ENCODE assay signal across 10 cellular contexts in the genomic region with DNA sequence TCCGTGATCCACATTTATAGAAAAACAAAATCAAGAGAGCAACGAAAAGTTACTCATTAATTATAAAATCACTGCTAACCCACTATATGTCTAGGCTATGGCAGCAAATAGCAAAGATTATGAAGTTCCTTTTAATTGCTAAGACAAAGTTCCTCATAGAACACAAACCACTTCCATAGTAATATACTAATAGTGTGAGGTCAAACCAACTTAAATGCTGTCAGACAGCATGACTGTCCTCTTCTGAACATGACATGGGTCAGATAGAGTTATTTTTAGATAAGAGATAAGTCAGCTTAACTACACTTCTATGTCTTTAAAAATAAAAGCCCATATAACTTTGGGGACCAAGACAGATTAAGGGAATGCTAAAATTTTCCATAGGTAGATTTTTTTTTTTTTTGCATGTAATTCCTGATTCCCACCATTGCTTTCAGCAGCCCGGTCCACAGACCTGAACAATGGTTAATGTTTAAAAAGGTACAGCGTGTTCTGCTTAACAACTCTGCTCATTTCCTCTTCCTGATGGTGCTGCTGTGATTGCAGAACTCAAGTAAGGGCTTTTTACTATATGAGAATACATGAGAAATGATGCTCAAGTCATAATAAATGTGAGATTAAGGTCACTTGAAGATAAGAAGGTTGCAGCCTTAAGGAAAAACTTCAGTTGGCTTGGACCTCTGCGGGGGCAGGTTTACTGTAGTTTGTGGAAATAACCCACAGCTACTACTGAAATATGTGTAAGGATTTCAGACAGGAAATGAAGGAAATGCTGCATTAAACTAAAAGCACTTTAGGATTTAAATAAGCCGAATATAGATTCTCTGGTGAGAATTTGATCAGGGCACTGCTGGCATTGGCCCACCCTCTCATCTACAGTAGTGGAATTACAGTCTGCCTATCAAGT. TPM values are rescaled to one million over a fixed set of nuclear protein-coding genes. Genes with fewer than 3 reads are reported as not detected.
DNase-seq lines count a peak whose midpoint lies in the region; ATAC-seq, FAIRE-seq and TF ChIP-seq lines count a peak whose summit lies in the region.
"Had no signal": no experiment of that assay in that cellular context is flagged by ENCODE, and none has a peak within 500 bp of the region (broad histone marks: within the 10 kb centered on the region; RNA-seq: fewer than 3 reads in every experiment).

No MANE protein-coding gene starts in this region.

- TF ChIP-seq CTCF in fibroblast of lung (conservative IDR thresholded peaks at IDR 0.05 in 1 of 2, IDR thresholded peaks at IDR 0.05 in 1 of 2; ENCODE audit: low read depth in 1 of 2, low read length in 2 of 2) (no peak), psoas muscle (IDR thresholded peaks at IDR 0.05) (no peak)

- H3K4me2 ChIP-seq in fibroblast of lung (ENCODE audit: extremely low read depth, insufficient read depth, low read length), result no peak overlapping the region

- H3K9me3 ChIP-seq in fibroblast of lung (ENCODE audit: control insufficient read depth, insufficient read depth, low read depth, low read length), result no peaks in the 10 kb centered on the region
- no peaks in the 10 kb centered on the region for H3K9me3 ChIP-seq in psoas muscle
- no peaks in the 10 kb centered on the region for H3K9me3 ChIP-seq in MG63

- no peaks in the 10 kb centered on the region for H4K20me1 ChIP-seq in fibroblast of lung (ENCODE audit: control insufficient read depth, extremely low read depth, insufficient read depth, low read length)

- H3K27ac ChIP-seq in fibroblast of lung (ENCODE audit: insufficient read depth, low read length) (peak overlapping the region; percentile 11), psoas muscle (no peak overlapping the region), substantia nigra (ENCODE audit: low read depth, low read length, poor library complexity, severe bottlenecking) (no peak overlapping the region)

- H3K4me1 ChIP-seq in fibroblast of lung (ENCODE audit: control insufficient read depth, extremely low read depth, insufficient read depth, low read length) (peaks cover 11% of the 10 kb centered on the region), psoas muscle (peaks cover 9% of the 10 kb centered on the region)

- no peak for FAIRE-seq in frontal cortex (lab: Jason Lieb, UNC)

- 70 to 76% (median 72%) methylated on average over 6 of the region's 6 CpGs for WGBS in psoas muscle, 3 donors

- H3K27me3 ChIP-seq in fibroblast of lung (ENCODE audit: control insufficient read depth, insufficient read depth, low read length) (no peaks in the 10 kb centered on the region), psoas muscle (ENCODE audit: insufficient read depth in 3 of 3, low read length in 2 of 3) (no peaks in the 10 kb centered on the region), MG63 (no peaks in the 10 kb centered on the region)

- no peak overlapping the region for H3K9ac ChIP-seq in fibroblast of lung (ENCODE audit: insufficient read depth, low read length)

- DNase-seq in fibroblast of lung (ENCODE audit: low read depth in 2 of 2) (peak in 1 of 2 donors; percentile 31), psoas muscle (no peak), substantia nigra (lab: John Stamatoyannopoulos, UW) (no peak), frontal cortex (ENCODE audit: low spot score in 2 of 2) (no peak), MG63 (no peak)
- DNase-seq: activated effector memory CD4-positive, alpha-beta T cell treated with anti-CD3 and anti-CD28 coated beads, Interleukin-2, amount 50 U/mL, for 16 hours; NCI-H2029 had no signal

- H3K36me3 ChIP-seq in fibroblast of lung (ENCODE audit: control insufficient read depth, insufficient read depth, low read length), result no peaks in the 10 kb centered on the region
- no peaks in the 10 kb centered on the region for H3K36me3 ChIP-seq in psoas muscle (ENCODE audit: insufficient read depth in 1 of 2, low read depth in 1 of 2)
- no peaks in the 10 kb centered on the region for H3K36me3 ChIP-seq in MG63

- H2AFZ ChIP-seq in fibroblast of lung (ENCODE audit: low read length), result no peak overlapping the region

- ATAC-seq in GM19395 (IDR thresholded peaks at IDR 0.05; ENCODE audit: unreplicated experiment), result peak; percentile 79
- ATAC-seq in HG03354 (IDR thresholded peaks at IDR 0.05; ENCODE audit: poor library complexity, severe bottlenecking, unreplicated experiment), result peak; percentile 93
- peak; percentile 21 to 87 (median 47) for ATAC-seq in psoas muscle
- no peak for ATAC-seq in GM21717 (IDR thresholded peaks at IDR 0.05; ENCODE audit: unreplicated experiment)

- no peaks in the 10 kb centered on the region for H3K79me2 ChIP-seq in fibroblast of lung (ENCODE audit: control insufficient read depth, insufficient read depth, low read length)

- intact Hi-C loops in psoas muscle (cut with DNase I), result no loop called here

- H3K4me3 ChIP-seq in fibroblast of lung (replicated peaks in 1 of 4; ENCODE audit: control extremely low read depth in 1 of 4, insufficient read depth in 1 of 4, low read depth in 3 of 4, low read length in 4 of 4) (no peak overlapping the region), psoas muscle (no peak overlapping the region), MG63 (no peak overlapping the region)

RNA-seq across cellular contexts. Expression of a gene that starts 37.7 kb away (rescaled TPM):
- total RNA-seq in fibroblast of lung (49.8 and 50.0 TPM in 2 replicates), psoas muscle (10 to 100 TPM; 10.5 to 27.0 (median 13.3) TPM), frontal cortex (38.3 TPM)
- polyA plus RNA-seq in fibroblast of lung (7.0 and 75.3 TPM in 2 replicates), psoas muscle (10 to 100 TPM in 1 of 3 donors, 1 to 10 TPM in 2; 5.0 to 15.5 (median 7.1) TPM)
- polyA plus RNA-seq in fibroblast of lung (2012), result 6.2 and 47.7 TPM in 2 replicates
- polyA minus RNA-seq in fibroblast of lung (ENCODE audit: low replicate concordance), result 48.2 and 236 TPM in 2 replicates
- 19.5 and 43.9 TPM in 2 replicates for total RNA-seq in MG63 (2014; rRNA removed; shearing (Covaris generic); ENCODE audit: low replicate concordance)
